Comparison of ENCODE assay signal across 28 cellular contexts in the genomic region with DNA sequence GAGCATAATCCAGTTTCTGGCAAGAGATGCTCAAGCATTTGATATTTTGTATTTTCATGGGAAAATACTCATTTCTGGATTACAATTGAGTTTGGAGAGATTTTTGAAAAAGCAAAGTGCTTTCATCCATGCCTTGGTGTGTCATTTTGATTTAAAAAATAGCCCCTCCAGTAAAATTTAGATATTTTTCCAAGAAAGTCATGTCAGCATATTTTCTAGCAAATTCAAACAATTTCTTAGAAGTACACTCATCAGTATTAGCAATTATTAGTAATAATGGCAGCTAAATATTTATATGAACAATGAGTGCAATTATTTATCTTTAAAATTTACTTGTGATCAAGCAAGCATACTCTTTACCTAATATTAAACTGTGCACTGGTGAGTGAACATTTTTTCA.
"Had no signal": no experiment of that assay in that cellular context is flagged by ENCODE, and none has a peak within 500 bp of the region (broad histone marks: within the 10 kb centered on the region; RNA-seq: fewer than 3 reads in every experiment).

No MANE protein-coding gene starts in this region.

- FAIRE-seq: endometrium, endothelial cell of umbilical vein, frontal cortex had no signal

- H3K9me3 ChIP-seq: colonic mucosa, esophagus muscularis mucosa, esophagus squamous epithelium, gastrocnemius medialis, gastroesophageal sphincter had no signal

- H3K36me3 ChIP-seq: colonic mucosa, esophagus muscularis mucosa, esophagus squamous epithelium, gastrocnemius medialis, gastroesophageal sphincter, heart left ventricle, heart right ventricle had no signal

- DNase-seq: colonic mucosa; cortex of kidney; dermis blood vessel endothelial cell; dorsolateral prefrontal cortex; effector CD4-positive, alpha-beta T cell; effector CD8-positive, alpha-beta T cell; effector memory CD4-positive, alpha-beta T cell; effector memory CD8-positive, alpha-beta T cell; endodermal cell; erythroblast; esophagus squamous epithelium; foreskin fibroblast; foreskin keratinocyte; foreskin melanocyte; gastrocnemius medialis; glutamatergic neuron; head of caudate nucleus; heart left ventricle; heart right ventricle had no signal

- H3K4me2 ChIP-seq: hepatocyte had no signal

- H2AFZ ChIP-seq: hepatocyte had no signal

- H3K27ac ChIP-seq: colonic mucosa, coronary artery, dorsolateral prefrontal cortex, epithelial cell of prostate, esophagus muscularis mucosa, esophagus squamous epithelium, foreskin keratinocyte, gastrocnemius medialis, gastroesophageal sphincter, heart left ventricle, heart right ventricle, hepatocyte had no signal

- ATAC-seq: effector memory CD8-positive, alpha-beta T cell; esophagus mucosa; foreskin keratinocyte; gastrocnemius medialis; gastroesophageal sphincter; heart left ventricle; heart right ventricle had no signal

- H3K4me1 ChIP-seq: colonic mucosa, esophagus muscularis mucosa, esophagus squamous epithelium, foreskin keratinocyte, gastrocnemius medialis, gastroesophageal sphincter, heart left ventricle, heart right ventricle had no signal

- H3K79me2 ChIP-seq: hepatocyte had no signal

- H3K4me3 ChIP-seq: colonic mucosa, coronary artery, dorsolateral prefrontal cortex, esophagus muscularis mucosa, esophagus squamous epithelium, gastrocnemius medialis, gastroesophageal sphincter, heart left ventricle, heart right ventricle, hepatocyte had no signal

- H3K27me3 ChIP-seq: colonic mucosa, dorsolateral prefrontal cortex, esophagus muscularis mucosa, esophagus squamous epithelium, foreskin keratinocyte, gastrocnemius medialis, gastroesophageal sphincter, heart left ventricle, heart right ventricle, hepatocyte had no signal
